ENCODE assay signal across 9 cellular contexts in genomic region chr6:156718647-156719394, GRCh38. TPM values are rescaled to one million over a fixed set of nuclear protein-coding genes. Genes with fewer than 3 reads are reported as not detected.
DNase-seq lines count a peak whose midpoint lies in the region; ATAC-seq and TF ChIP-seq lines count a peak whose summit lies in the region.
"Had no signal": no experiment of that assay in that cellular context is flagged by ENCODE, and none has a peak within 500 bp of the region (broad histone marks: within the 10 kb centered on the region; RNA-seq: fewer than 3 reads in every experiment).

No MANE protein-coding gene starts in this region.

- H3K36me3 Mint-ChIP-seq in WTC11 = no peaks in the 10 kb centered on the region

- H3K27ac Mint-ChIP-seq in WTC11 = no peak overlapping the region

- ATAC-seq in WTC11 (no peak), GM18498 (IDR thresholded peaks at IDR 0.05; ENCODE audit: unreplicated experiment) (no peak)

- DNase-seq in HK-2 (ENCODE audit: unreplicated experiment) = peak; percentile 87
- no peak for DNase-seq in WTC11 (ENCODE audit: low spot score)
- peak; percentile 71 for DNase-seq in hepatocyte (ENCODE audit: low spot score)
- DNase-seq in stromal cell of bone marrow (ENCODE audit: low read depth) = peak; percentile 67
- DNase-seq in activated CD4-positive, alpha-beta T cell treated with anti-CD3 and anti-CD28 coated beads, Interleukin-2, amount 50 U/mL, for 48 hours = no peak
- no peak for DNase-seq in activated T-cell treated with anti-CD3 and anti-CD28 coated beads, Interleukin-2, amount 50 U/mL, for 48 hours
- DNase-seq in dermis blood vessel endothelial cell = no peak

- no peaks in the 10 kb centered on the region for H3K27me3 Mint-ChIP-seq in WTC11 (ENCODE audit: low read depth)

- no peaks in the 10 kb centered on the region for H3K36me3 ChIP-seq in hepatocyte (replicated peaks; ENCODE audit: insufficient read depth, low read depth)
- H3K36me3 ChIP-seq: SJSA1 had no signal

- H3K79me2 ChIP-seq in hepatocyte = no peaks in the 10 kb centered on the region

- H4K20me1 ChIP-seq in hepatocyte (ENCODE audit: insufficient read depth, poor library complexity, severe bottlenecking) = no peaks in the 10 kb centered on the region

- no peak overlapping the region for H3K4me3 Mint-ChIP-seq in WTC11

- H3K4me3 ChIP-seq in hepatocyte = no peak overlapping the region

- H2AFZ ChIP-seq in hepatocyte = no peak overlapping the region

- 79% methylated on average over 17 of the region's 18 CpGs for WGBS in hepatocyte (ENCODE audit: low lambda C conversion rate, missing lambda C conversion rate)

- POLR2A ChIA-PET in WTC11 (lab: Charles Lee) = interaction anchor here (0.5 kb wide), 1 partner anchor 50 kb away, joined by 4 read pairs; no protein-coding TSS in a partner anchor

- H3K9me3 Mint-ChIP-seq in WTC11 = peaks cover 5% of the 10 kb centered on the region

- no peaks in the 10 kb centered on the region for H3K9me2 ChIP-seq in hepatocyte (replicated peaks; ENCODE audit: insufficient read depth)

- peaks cover 45% of the 10 kb centered on the region for H3K4me1 Mint-ChIP-seq in WTC11

- H3K9me3 ChIP-seq in hepatocyte (ENCODE audit: low read depth) = no peaks in the 10 kb centered on the region
- H3K9me3 ChIP-seq: SJSA1 had no signal

- H3K27ac ChIP-seq in hepatocyte = peak overlapping the region; percentile 93
- H3K27ac ChIP-seq: SJSA1 had no signal

- peaks cover 26% of the 10 kb centered on the region for H3K4me1 ChIP-seq in hepatocyte (ENCODE audit: insufficient read depth)

- no peak overlapping the region for H3K4me2 ChIP-seq in hepatocyte

- CTCF ChIA-PET in WTC11 (lab: Charles Lee) = interaction anchor here (1.2 kb wide), 1 partner anchor 35 kb away, joined by 3 read pairs; no protein-coding TSS in a partner anchor

- H3K27me3 ChIP-seq in hepatocyte = no peaks in the 10 kb centered on the region
- H3K27me3 ChIP-seq: SJSA1 had no signal

- TF ChIP-seq CTCF in WTC11 (IDR thresholded peaks at IDR 0.05) (no peak), hepatocyte (IDR thresholded peaks at IDR 0.05; ENCODE audit: poor library complexity) (no peak)

TF ChIP-seq in WTC11, 78 proteins besides CTCF, POLR2A, EP300 and RAD21:
- TF ChIP-seq SMAD3 (CRISPR knock-in tag; IDR thresholded peaks at IDR 0.05; ENCODE audit: borderline replicate concordance) (no peak), MXD4 (CRISPR knock-in tag; IDR thresholded peaks at IDR 0.05; ENCODE audit: borderline replicate concordance) (no peak), NR3C1 (CRISPR knock-in tag; conservative IDR thresholded peaks at IDR 0.05; ENCODE audit: low read depth) (no peak), NFYB (CRISPR knock-in tag; conservative IDR thresholded peaks at IDR 0.05; ENCODE audit: low read depth) (0 out of 2 replicates have a peak, but pooled peaks have one; percentile 7), RELA (CRISPR knock-in tag; IDR thresholded peaks at IDR 0.05; ENCODE audit: borderline replicate concordance) (no peak)
TF ChIP-seq in WTC11: peak in this region for 1.

RNA-seq across cellular contexts. Expression of gene ARID1B, which starts 58.4 kb away (rescaled TPM):
- total RNA-seq in WTC11 (2021) (53.8 to 60.3 TPM (median 55.9 TPM) in 3 replicates), hepatocyte (60.2 and 67.0 TPM in 2 replicates), dermis blood vessel endothelial cell (37.8 and 45.9 TPM in 2 replicates)
- 32.9 and 47.5 TPM in 2 replicates for polyA plus RNA-seq in hepatocyte

Comparison
In these comparisons a context has a peak if more than half of its experiments do, and no peak if none do; other contexts are left out.
1. DNase-seq: peak in HK-2 (single experiment), hepatocyte (single experiment) and stromal cell of bone marrow (single experiment); none in WTC11 (single experiment), activated CD4-positive, alpha-beta T cell treated with anti-CD3 and anti-CD28 coated beads, Interleukin-2, amount 50 U/mL, for 48 hours (0 of 2), activated T-cell treated with anti-CD3 and anti-CD28 coated beads, Interleukin-2, amount 50 U/mL, for 48 hours (0 of 2) and dermis blood vessel endothelial cell (single experiment).